Comparison of ENCODE assay signal across 9 cellular contexts in the genomic region with DNA sequence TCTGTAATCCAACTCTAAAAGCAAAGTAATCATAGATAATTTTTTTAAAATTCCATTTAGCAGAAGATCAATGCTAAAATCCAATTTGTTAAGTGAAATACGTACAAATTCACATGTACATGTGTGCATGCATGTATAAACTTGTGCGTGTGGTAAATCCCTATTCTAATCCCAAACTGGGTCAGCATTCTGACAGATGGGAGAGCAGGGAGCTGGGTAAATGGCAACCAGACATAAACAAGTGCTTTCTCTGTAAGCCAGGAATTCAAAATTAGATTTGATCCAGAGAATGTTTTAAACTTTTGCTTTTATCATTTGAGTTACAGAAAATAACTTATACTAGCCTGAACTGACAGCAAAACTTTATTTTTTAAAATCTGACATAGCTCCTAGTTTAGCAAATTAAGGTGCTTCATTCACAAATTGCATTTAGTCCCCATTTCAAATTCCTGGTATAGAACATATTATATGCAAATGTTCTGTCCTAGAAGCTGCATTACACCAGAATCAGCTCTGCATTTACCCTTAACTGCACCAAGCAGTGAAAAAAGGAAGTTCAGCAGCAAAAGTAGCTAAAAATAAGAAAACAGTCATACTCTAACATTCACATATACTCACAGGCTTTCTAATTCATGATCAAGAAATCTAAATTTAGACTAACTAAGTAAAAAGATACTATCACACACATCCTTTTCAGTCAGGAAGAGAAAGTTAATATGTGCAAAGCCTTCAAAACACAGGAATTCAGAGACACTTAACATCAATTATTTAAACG. TPM values are rescaled to one million over a fixed set of nuclear protein-coding genes. Genes with fewer than 3 reads are reported as not detected.
DNase-seq lines count a peak whose midpoint lies in the region; ATAC-seq, FAIRE-seq and TF ChIP-seq lines count a peak whose summit lies in the region.
"Had no signal": no experiment of that assay in that cellular context is flagged by ENCODE, and none has a peak within 500 bp of the region (broad histone marks: within the 10 kb centered on the region; RNA-seq: fewer than 3 reads in every experiment).

No MANE protein-coding gene starts in this region.

- no peaks in the 10 kb centered on the region for H3K36me3 Mint-ChIP-seq in astrocyte (ENCODE audit: low read depth, unreplicated experiment)

- no peaks in the 10 kb centered on the region for H3K36me3 ChIP-seq in astrocyte (ENCODE audit: insufficient read depth, low read length)

- H4K20me1 ChIP-seq in astrocyte (ENCODE audit: insufficient read depth, low read length): peaks cover 69% of the 10 kb centered on the region

- DNase-seq in GM12864 (ENCODE audit: low read depth) (peak; percentile 52), astrocyte (ENCODE audit: low read depth) (peak; percentile 8), NCI-H510A treated with DMSO at 0.1 percent for 48 hours (lab: John Stamatoyannopoulos, UW) (no peak), EL (no peak), middle frontal gyrus (ENCODE audit: extremely low spot score, low spot score) (no peak)
- no peak for DNase-seq in stimulated activated CD4-positive, alpha-beta T cell treated with anti-CD3 and anti-CD28 coated beads, Interleukin-2, amount 100 ng/mL, for 48 hours

- no peaks in the 10 kb centered on the region for H3K9me3 Mint-ChIP-seq in astrocyte (ENCODE audit: unreplicated experiment)

- H3K27ac ChIP-seq in astrocyte (ENCODE audit: low read depth, low read length): no peak overlapping the region

- no peaks in the 10 kb centered on the region for H3K4me1 ChIP-seq in astrocyte (ENCODE audit: insufficient read depth, low read length)

- H3K4me2 ChIP-seq in astrocyte (ENCODE audit: low read length): peak overlapping the region; percentile 15

- H3K27me3 Mint-ChIP-seq in astrocyte (ENCODE audit: low read depth, unreplicated experiment): no peaks in the 10 kb centered on the region

- ATAC-seq in GM21447 (IDR thresholded peaks at IDR 0.05; ENCODE audit: unreplicated experiment): peak; percentile 96
- peak; percentile 97 for ATAC-seq in HG03565 (IDR thresholded peaks at IDR 0.05; ENCODE audit: unreplicated experiment)
- ATAC-seq: HCT116 had no signal

- H2AFZ ChIP-seq in astrocyte (ENCODE audit: low read depth, low read length): no peak overlapping the region

- no peak overlapping the region for H3K9ac ChIP-seq in astrocyte (ENCODE audit: low read length)

- no peak for TF ChIP-seq CTCF in GM12864 (IDR thresholded peaks at IDR 0.05; ENCODE audit: low read depth, low read length, missing control alignments)
- no peak for TF ChIP-seq CTCF in astrocyte (IDR thresholded peaks at IDR 0.05; ENCODE audit: insufficient read depth, low read depth, low read length)

- peaks cover 89% of the 10 kb centered on the region for H3K79me2 ChIP-seq in astrocyte (ENCODE audit: insufficient read depth, low read length)

- no peaks in the 10 kb centered on the region for H3K9me3 ChIP-seq in astrocyte (ENCODE audit: insufficient read depth, low read depth, low read length)

- H3K4me1 Mint-ChIP-seq in astrocyte (ENCODE audit: low read depth, unreplicated experiment): peaks cover 28% of the 10 kb centered on the region

- H3K4me3 ChIP-seq in GM12864 (ENCODE audit: low read depth, low read length) (no peak overlapping the region), astrocyte (ENCODE audit: insufficient read depth, low read depth, low read length) (no peak overlapping the region)

- H3K27me3 ChIP-seq in astrocyte (ENCODE audit: insufficient read depth, low read length): no peaks in the 10 kb centered on the region

- H3K27ac Mint-ChIP-seq in astrocyte (ENCODE audit: unreplicated experiment): no peak overlapping the region

- H3K4me3 Mint-ChIP-seq in astrocyte (ENCODE audit: unreplicated experiment): no peak overlapping the region

- FAIRE-seq in astrocyte (lab: Jason Lieb, UNC): peak; percentile 64

RNA-seq across cellular contexts. Expression of gene UBL3, which starts 32.6 kb away (rescaled TPM):
- 42.9 and 48.5 TPM in 2 replicates for total RNA-seq in astrocyte

Comparison
In these comparisons a context has a peak if more than half of its experiments do, and no peak if none do; other contexts are left out.
1. DNase-seq: peak in GM12864 (single experiment) and astrocyte (single experiment); none in NCI-H510A treated with DMSO at 0.1 percent for 48 hours (single experiment), EL (single experiment), middle frontal gyrus (single experiment) and stimulated activated CD4-positive, alpha-beta T cell treated with anti-CD3 and anti-CD28 coated beads, Interleukin-2, amount 100 ng/mL, for 48 hours (0 of 2).